Comparison of ENCODE assay signal across 8 cellular contexts in genomic region chr5:33936004-33936380, GRCh38. TPM values are rescaled to one million over a fixed set of nuclear protein-coding genes. Genes with fewer than 3 reads are reported as not detected.
DNase-seq lines count a peak whose midpoint lies in the region; ATAC-seq lines count a peak whose summit lies in the region.

No MANE protein-coding gene starts in this region.

- H3K9ac ChIP-seq in iPS-15b (ENCODE audit: low read depth, low read length) (no peak overlapping the region), skeletal muscle satellite cell (ENCODE audit: low read depth, low read length) (no peak overlapping the region)

- peak; percentile 39 for ATAC-seq in GM21423 (IDR thresholded peaks at IDR 0.05; ENCODE audit: unreplicated experiment)
- no peak for ATAC-seq in HG03442 (IDR thresholded peaks at IDR 0.05; ENCODE audit: unreplicated experiment)
- ATAC-seq in GM21381 (IDR thresholded peaks at IDR 0.05; ENCODE audit: unreplicated experiment), result no peak

- DNase-seq in AG20443 (ENCODE audit: low spot score) (peak; percentile 90), NOMO-1 treated with DMSO at 0.1 percent for 48 hours (lab: John Stamatoyannopoulos, UW; ENCODE audit: unreplicated experiment) (peak; percentile 31), astrocyte of the hippocampus (ENCODE audit: low read depth, low spot score) (peak; percentile 89)

- H3K36me3 ChIP-seq in iPS-15b (ENCODE audit: control insufficient read depth, insufficient read depth, low read length) (no peaks in the 10 kb centered on the region), skeletal muscle satellite cell (ENCODE audit: insufficient read depth, low read length) (no peaks in the 10 kb centered on the region)

- H3K27me3 ChIP-seq in iPS-15b (ENCODE audit: control insufficient read depth, insufficient read depth, low read length) (peaks cover 24% of the 10 kb centered on the region), skeletal muscle satellite cell (ENCODE audit: control insufficient read depth, insufficient read depth, low read length) (peaks cover 50% of the 10 kb centered on the region)

- peak overlapping the region; percentile 92 for H3K4me2 ChIP-seq in skeletal muscle satellite cell (ENCODE audit: low read length)

- H3K4me1 ChIP-seq in iPS-15b (ENCODE audit: control insufficient read depth, insufficient read depth, low read length), result peaks cover 5% of the 10 kb centered on the region
- peaks cover 12% of the 10 kb centered on the region for H3K4me1 ChIP-seq in skeletal muscle satellite cell (ENCODE audit: control insufficient read depth, insufficient read depth, low read length)

- H3K4me3 ChIP-seq in iPS-15b (ENCODE audit: low read depth, low read length) (peak overlapping the region; percentile 81), skeletal muscle satellite cell (ENCODE audit: low read length) (peak overlapping the region; percentile 69)

- no peaks in the 10 kb centered on the region for H3K9me3 ChIP-seq in iPS-15b (ENCODE audit: control insufficient read depth, insufficient read depth, low read length)
- H3K9me3 ChIP-seq in skeletal muscle satellite cell (replicated peaks; ENCODE audit: low read length), result no peaks in the 10 kb centered on the region

RNA-seq across cellular contexts. Expression of gene RXFP3, which starts 0.2 kb away (rescaled TPM):
- total RNA-seq in skeletal muscle satellite cell (2012; rRNA removed), result 0.22 TPM in 1 of 2 replicates, not detected in the other

RNA-seq across cellular contexts. Expression of gene ADAMTS12, which starts 44.2 kb away (rescaled TPM):
- 12.0 and 12.4 TPM in 2 replicates for total RNA-seq in skeletal muscle satellite cell (2012; rRNA removed)

RNA-seq across cellular contexts. Expression of gene SLC45A2, which starts 48.5 kb away (rescaled TPM):
- not detected in 2 replicates for total RNA-seq in skeletal muscle satellite cell (2012; rRNA removed)

Comparison
In these comparisons a context has a peak if more than half of its experiments do, and no peak if none do; other contexts are left out.
1. DNase-seq: peak in every context shown above with its lines; median percentile 90 in AG20443; 89 in astrocyte of the hippocampus; 31 in NOMO-1 treated with DMSO at 0.1 percent for 48 hours.